Comparison of ENCODE assay signal across 25 cellular contexts in the genomic region with DNA sequence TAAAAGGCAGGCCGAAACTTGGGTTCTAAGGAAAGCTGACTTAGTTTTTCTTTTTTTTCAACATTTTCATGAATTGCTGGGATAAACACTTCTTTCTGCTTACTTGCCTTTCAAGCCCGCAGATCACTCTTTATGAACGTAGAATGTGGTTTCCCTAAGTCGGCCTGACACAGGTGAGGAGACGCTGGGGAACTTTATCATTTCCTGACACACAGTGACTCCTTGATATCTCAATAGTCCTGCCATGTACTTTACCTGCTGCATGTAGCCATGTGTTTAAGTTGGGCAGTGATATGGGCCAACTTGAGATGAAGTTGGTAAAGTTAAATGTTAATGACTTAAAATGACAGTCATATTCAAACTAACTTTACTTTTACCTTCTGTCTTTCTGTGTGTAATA. TPM values are rescaled to one million over a fixed set of nuclear protein-coding genes. Genes with fewer than 3 reads are reported as not detected.
"Had no signal": no experiment of that assay in that cellular context is flagged by ENCODE, and none has a peak within 500 bp of the region (broad histone marks: within the 10 kb centered on the region; RNA-seq: fewer than 3 reads in every experiment).

No MANE protein-coding gene starts in this region.

- H3K9me3 Mint-ChIP-seq: T-cell had no signal

- H3K36me3 ChIP-seq: MG63 had no signal

- H3K27me3 ChIP-seq: MG63 had no signal

- H3K36me3 Mint-ChIP-seq: T-cell had no signal

- H3K4me3 Mint-ChIP-seq: T-cell had no signal

- H3K9ac ChIP-seq: KMS-11, SK-N-SH had no signal

- DNase-seq: IMR-90, Kasumi-1, MG63, NCI-H1092, NCI-H1105 treated with DMSO at 0.1 percent for 48 hours, NCI-H1417 treated with DMSO at 0.1 percent for 48 hours, NCI-H146, NCI-H1694 treated with DMSO at 0.1 percent for 48 hours, NCI-H1930, NCI-H2081, NCI-H2107, NCI-H2227 treated with DMSO at 0.1 percent for 48 hours, NCI-H524, NCI-H526 treated with DMSO at 0.1 percent for 48 hours, NCI-H748 treated with DMSO at 0.1 percent for 48 hours, PC-3, SHP77, SK-N-SH, SW 1271, T-cell had no signal

- H3K27ac Mint-ChIP-seq: T-cell had no signal

- ATAC-seq: HepG2, Panc1, PC-3, T-cell had no signal

- H3K9me2 ChIP-seq: SK-N-SH had no signal

- FAIRE-seq: HepG2 had no signal

- H3K4me2 ChIP-seq: KMS-11, SK-N-SH had no signal

- H3K9me3 ChIP-seq: MG63, SK-N-SH had no signal

- H3K4me3 ChIP-seq: MG63 had no signal

- H3K27ac ChIP-seq: KMS-11, RWPE1 had no signal

RNA-seq across cellular contexts. Expression of a gene that starts 26.6 kb away (rescaled TPM):
- total RNA-seq: HepG2, HT1080 had no signal
- polyA plus RNA-seq: HepG2 had no signal

RNA-seq across cellular contexts. Expression of a gene that starts 31.1 kb away (rescaled TPM):
- total RNA-seq: HepG2, HT1080, IMR-90 had no signal
- polyA plus RNA-seq: HepG2, IMR-90, SK-N-SH had no signal
